In the genomic region with DNA sequence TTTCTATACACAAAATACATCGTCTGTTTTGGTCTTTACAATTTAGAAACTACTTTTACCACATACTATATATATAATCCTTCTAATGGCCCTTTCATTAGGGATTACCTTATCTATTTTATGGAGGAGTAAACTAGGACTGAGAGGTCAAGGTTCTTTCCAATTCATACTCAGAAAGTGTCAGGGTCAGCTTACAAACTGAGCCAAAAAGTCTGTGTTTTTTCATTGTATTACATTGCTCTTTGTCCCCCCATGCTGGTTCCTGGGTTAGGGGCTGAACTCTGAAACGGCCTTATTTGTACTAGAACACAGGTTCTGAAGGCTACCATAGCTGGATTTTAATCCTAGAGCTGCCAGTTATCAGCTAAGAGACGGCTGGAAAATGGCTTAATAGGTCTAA, we compare ENCODE assay signal across 37 cellular contexts.
DNase-seq lines count a peak whose midpoint lies in the region; ATAC-seq, FAIRE-seq and TF ChIP-seq lines count a peak whose summit lies in the region.
"Had no signal": no experiment of that assay in that cellular context is flagged by ENCODE, and none has a peak within 500 bp of the region (broad histone marks: within the 10 kb centered on the region; RNA-seq: fewer than 3 reads in every experiment).

No MANE protein-coding gene starts in this region.

- H3K4me3 ChIP-seq in HepG2 (replicated peaks in 1 of 3; ENCODE audit: insufficient read depth in 1 of 3, low read depth in 2 of 3, low read length in 3 of 3) (no peak overlapping the region), right lobe of liver (no peak overlapping the region), endodermal cell (ENCODE audit: low read length) (no peak overlapping the region), small intestine (ENCODE audit: low read depth in 1 of 2, low read length in 2 of 2) (no peak overlapping the region), esophagus muscularis mucosa (no peak overlapping the region)
- H3K4me3 ChIP-seq: A549; BLaER1; BLaER1 treated with 17β-estradiol and CSF1 and Interleukin-3, amounts not matched to agents 10 nM and 100 nM had no signal

- CTCF ChIA-PET in HepG2 (lab: Yijun Ruan, JAX; ENCODE audit: low intra/inter-chr PET ratio, low total read pairs) = no interaction called here

- peaks cover 7% of the 10 kb centered on the region for H3K36me3 Mint-ChIP-seq in endodermal cell (ENCODE audit: low read depth)
- H3K36me3 Mint-ChIP-seq: CD14-positive monocyte; CD4-positive, alpha-beta memory T cell; CD4-positive, CD25-positive, alpha-beta regulatory T cell; CD8-positive, alpha-beta memory T cell; CD8-positive, alpha-beta T cell had no signal

- intact Hi-C loops in HepG2 (cut with micrococcal nuclease; ENCODE audit: unreplicated experiment) (no loop called here), right lobe of liver (cut with DNase I) (no loop called here), esophagus muscularis mucosa (cut with DNase I) (no loop called here)

- BruUV-seq in HepG2 (replicated peaks; lab: Mats Ljungman, UMichigan) = no TSS peak

- TF ChIP-seq EP300 in HepG2 (IDR thresholded peaks at IDR 0.05; ENCODE audit: low read depth in 2 of 2, low read length in 2 of 2) = 0 out of 4 replicates have a peak, but pooled peaks of 1 of the 2 experiments have one; percentile 35
- TF ChIP-seq EP300 in HepG2 (CRISPR knock-in tag; IDR thresholded peaks at IDR 0.05; ENCODE audit: borderline replicate concordance) = no peak
- no peak for TF ChIP-seq EP300 in esophagus muscularis mucosa (IDR thresholded peaks at IDR 0.05)

- H3K4me1 Mint-ChIP-seq in endodermal cell = peaks cover 5% of the 10 kb centered on the region
- H3K4me1 Mint-ChIP-seq: B cell; CD14-positive monocyte; CD4-positive, alpha-beta memory T cell; CD4-positive, CD25-positive, alpha-beta regulatory T cell; CD8-positive, alpha-beta memory T cell had no signal

- no peak overlapping the region for H3K27ac Mint-ChIP-seq in endodermal cell
- H3K27ac Mint-ChIP-seq: B cell; CD14-positive monocyte; CD4-positive, alpha-beta memory T cell; CD4-positive, alpha-beta T cell; CD4-positive, CD25-positive, alpha-beta regulatory T cell; CD8-positive, alpha-beta memory T cell; CD8-positive, alpha-beta T cell had no signal

- TF ChIP-seq RAD21 in HepG2 (CRISPR knock-in tag; IDR thresholded peaks at IDR 0.05) = no peak

- H3K27me3 Mint-ChIP-seq in endodermal cell (ENCODE audit: insufficient read depth) = peaks cover 25% of the 10 kb centered on the region
- H3K27me3 Mint-ChIP-seq: B cell; CD4-positive, alpha-beta memory T cell; CD4-positive, alpha-beta T cell; CD4-positive, CD25-positive, alpha-beta regulatory T cell had no signal

- H2AFZ ChIP-seq in HepG2 (ENCODE audit: low read length) = no peak overlapping the region

- H3K27me3 ChIP-seq in HepG2 (ENCODE audit: control insufficient read depth in 1 of 2, insufficient read depth in 2 of 2, low read length in 2 of 2) (no peaks in the 10 kb centered on the region), right lobe of liver (no peaks in the 10 kb centered on the region), endodermal cell (ENCODE audit: control insufficient read depth, insufficient read depth, low read length, poor library complexity, severe bottlenecking) (no peaks in the 10 kb centered on the region), small intestine (ENCODE audit: control insufficient read depth in 2 of 2, insufficient read depth in 2 of 2, low read length in 2 of 2) (no peaks in the 10 kb centered on the region), esophagus muscularis mucosa (no peaks in the 10 kb centered on the region)
- H3K27me3 ChIP-seq: BE2C; BLaER1; BLaER1 treated with 17β-estradiol and CSF1 and Interleukin-3, amounts not matched to agents 10 nM and 100 nM had no signal

- H3K4me1 ChIP-seq in HepG2 (ENCODE audit: insufficient read depth, low read length) = peaks cover 9% of the 10 kb centered on the region; the same call in 1 of the 2 replicates
- H3K4me1 ChIP-seq in right lobe of liver = no peaks in the 10 kb centered on the region
- peaks cover 5% of the 10 kb centered on the region for H3K4me1 ChIP-seq in endodermal cell (ENCODE audit: control insufficient read depth, insufficient read depth, low read length)
- H3K4me1 ChIP-seq in small intestine (ENCODE audit: control insufficient read depth in 2 of 2, insufficient read depth in 1 of 2, low read depth in 1 of 2, low read length in 1 of 2) = no peaks in the 10 kb centered on the region
- no peaks in the 10 kb centered on the region for H3K4me1 ChIP-seq in esophagus muscularis mucosa
- H3K4me1 ChIP-seq: A549; BE2C; BLaER1; BLaER1 treated with 17β-estradiol and CSF1 and Interleukin-3, amounts not matched to agents 10 nM and 100 nM; Caco-2 had no signal

- no peaks in the 10 kb centered on the region for H3K79me2 ChIP-seq in HepG2 (ENCODE audit: insufficient read depth, low read length)

- no peaks in the 10 kb centered on the region for H3K9me3 Mint-ChIP-seq in endodermal cell
- H3K9me3 Mint-ChIP-seq: CD4-positive, alpha-beta T cell; CD8-positive, alpha-beta T cell had no signal

- WGBS in HepG2 (ENCODE audit: low lambda C conversion rate) = 2% methylated on average over 3 of the region's 3 CpGs
- WGBS in right lobe of liver (ENCODE audit: insufficient coverage, low coverage, low lambda C conversion rate, missing lambda C conversion rate) = 48% methylated on average over 3 of the region's 3 CpGs
- WGBS in endodermal cell (ENCODE audit: insufficient coverage in 1 of 2, insufficient read length in 1 of 2), 2 experiments = 88 to 94% methylated on average over 3 of the region's 3 CpGs
- 25 to 43% (median 30%) methylated on average over 3 of the region's 3 CpGs for WGBS in small intestine, 3 donors
- WGBS in esophagus muscularis mucosa = 79% methylated on average over 3 of the region's 3 CpGs

- H3K36me3 ChIP-seq in HepG2 (replicated peaks in 1 of 2; ENCODE audit: control insufficient read depth in 1 of 2, insufficient read depth in 2 of 2, low read length in 2 of 2) = no peaks in the 10 kb centered on the region
- no peaks in the 10 kb centered on the region for H3K36me3 ChIP-seq in right lobe of liver
- no peaks in the 10 kb centered on the region for H3K36me3 ChIP-seq in endodermal cell (ENCODE audit: control insufficient read depth, insufficient read depth, low read length)
- H3K36me3 ChIP-seq in small intestine (ENCODE audit: control insufficient read depth in 2 of 2, insufficient read depth in 2 of 2, low read length in 2 of 2) = no peaks in the 10 kb centered on the region
- no peaks in the 10 kb centered on the region for H3K36me3 ChIP-seq in esophagus muscularis mucosa
- H3K36me3 ChIP-seq: BE2C; BLaER1; BLaER1 treated with 17β-estradiol and CSF1 and Interleukin-3, amounts not matched to agents 10 nM and 100 nM had no signal

- H3K4me3 Mint-ChIP-seq in endodermal cell = no peak overlapping the region
- H3K4me3 Mint-ChIP-seq: B cell; CD14-positive monocyte; CD4-positive, alpha-beta memory T cell; CD4-positive, alpha-beta T cell; CD4-positive, CD25-positive, alpha-beta regulatory T cell; CD8-positive, alpha-beta memory T cell; CD8-positive, alpha-beta T cell had no signal

- ATAC-seq in HepG2 (no peak), right lobe of liver (no peak)
- ATAC-seq: A549; CD8-positive, alpha-beta T cell had no signal

- DNase-seq in HepG2 (ENCODE audit: low spot score) (no peak), right lobe of liver (no peak), endodermal cell (peak; percentile 14), islet precursor cell (peak; percentile 9), small intestine (peak; percentile 13), cerebellum (ENCODE audit: low spot score) (no peak), Kasumi-1 (lab: John Stamatoyannopoulos, UW) (no peak), esophagus muscularis mucosa (ENCODE audit: extremely low spot score) (no peak)
- DNase-seq: 8988T; ACHN; AML-193; BE2C; C1 segment of cervical spinal cord; Caco-2; Calu3; CD4-positive, alpha-beta memory T cell; CD4-positive, alpha-beta T cell; CD4-positive, CD25-positive, alpha-beta regulatory T cell; CD8-positive, alpha-beta memory T cell; CD8-positive, alpha-beta T cell; COR-L47; DMS 273 treated with DMSO at 0.1 percent for 48 hours; DMS153; DMS53; DMS79; DMS79 treated with DMSO at 0.1 percent for 48 hours; DND-41; EL had no signal

- TF ChIP-seq CTCF in HepG2 (CRISPR knock-in tag; IDR thresholded peaks at IDR 0.05) (no peak), right lobe of liver (IDR thresholded peaks at IDR 0.05) (no peak), endodermal cell (conservative IDR thresholded peaks at IDR 0.05) (no peak), esophagus muscularis mucosa (IDR thresholded peaks at IDR 0.05) (no peak)

- no peak overlapping the region for H3K4me2 ChIP-seq in HepG2 (ENCODE audit: low read depth, low read length)
- H3K4me2 ChIP-seq: A549; BLaER1; BLaER1 treated with 17β-estradiol and CSF1 and Interleukin-3, amounts not matched to agents 10 nM and 100 nM had no signal

- no peak overlapping the region for H3K27ac ChIP-seq in HepG2 (ENCODE audit: extremely low read length, insufficient read depth, low read length)
- H3K27ac ChIP-seq in right lobe of liver = no peak overlapping the region
- no peak overlapping the region for H3K27ac ChIP-seq in endodermal cell (ENCODE audit: low read depth, low read length)
- no peak overlapping the region for H3K27ac ChIP-seq in small intestine (ENCODE audit: low read depth in 1 of 2, low read length in 1 of 2)
- no peak overlapping the region for H3K27ac ChIP-seq in esophagus muscularis mucosa (replicated peaks in 1 of 4)
- H3K27ac ChIP-seq: 22Rv1; A549; BLaER1; BLaER1 treated with 17β-estradiol and CSF1 and Interleukin-3, amounts not matched to agents 10 nM and 100 nM; C4-2B had no signal

- FAIRE-seq in HepG2 (lab: Jason Lieb, UNC) (no peak), small intestine (lab: Jason Lieb, UNC) (no peak)
- FAIRE-seq: A204.1, A549, D721Med had no signal

- H3K9me3 ChIP-seq in HepG2 (ENCODE audit: low read length) (no peaks in the 10 kb centered on the region), right lobe of liver (no peaks in the 10 kb centered on the region), endodermal cell (ENCODE audit: control insufficient read depth, low read length) (no peaks in the 10 kb centered on the region), small intestine (ENCODE audit: control insufficient read depth, low read depth) (no peaks in the 10 kb centered on the region), esophagus muscularis mucosa (no peaks in the 10 kb centered on the region)
- H3K9me3 ChIP-seq: A549; BE2C; BLaER1; BLaER1 treated with 17β-estradiol and CSF1 and Interleukin-3, amounts not matched to agents 10 nM and 100 nM; Caco-2 had no signal

- TF ChIP-seq POLR2A in HepG2 (IDR thresholded peaks at IDR 0.05; ENCODE audit: insufficient read depth in 1 of 2, low read depth in 2 of 2, low read length in 2 of 2) = no peak
- no peak for TF ChIP-seq POLR2A in right lobe of liver (IDR thresholded peaks at IDR 0.05)
- TF ChIP-seq POLR2A in esophagus muscularis mucosa (IDR thresholded peaks at IDR 0.05; ENCODE audit: low read depth) = no peak

- H4K20me1 ChIP-seq in HepG2 (ENCODE audit: insufficient read depth, low read length) = no peaks in the 10 kb centered on the region
- H4K20me1 ChIP-seq: BLaER1; BLaER1 treated with 17β-estradiol and CSF1 and Interleukin-3, amounts not matched to agents 10 nM and 100 nM had no signal

- no peak overlapping the region for H3K9ac ChIP-seq in HepG2 (ENCODE audit: insufficient read depth, low read depth, low read length)
- no peak overlapping the region for H3K9ac ChIP-seq in endodermal cell (ENCODE audit: extremely low read depth, low read length, poor library complexity, severe bottlenecking)
- H3K9ac ChIP-seq: BLaER1; BLaER1 treated with 17β-estradiol and CSF1 and Interleukin-3, amounts not matched to agents 10 nM and 100 nM had no signal

- POLR2A ChIA-PET in HepG2 (lab: Yijun Ruan, JAX) = no interaction called here

- in situ Hi-C loops in HepG2 (cut with HindIII; ENCODE audit: extremely low pct_ligation_motif_present, low pct_unique_long_range_greater_than_20kb) = no loop called here

Comparison
In these comparisons a context has a peak if more than half of its experiments do, and no peak if none do; other contexts are left out.
1. DNase-seq: peak in endodermal cell (single experiment), islet precursor cell (single experiment) and small intestine (single experiment); none in HepG2 (single experiment), right lobe of liver (0 of 3), cerebellum (single experiment), Kasumi-1 (0 of 2) and esophagus muscularis mucosa (single experiment).